Comparison of ENCODE assay signal across 30 cellular contexts in the genomic region with DNA sequence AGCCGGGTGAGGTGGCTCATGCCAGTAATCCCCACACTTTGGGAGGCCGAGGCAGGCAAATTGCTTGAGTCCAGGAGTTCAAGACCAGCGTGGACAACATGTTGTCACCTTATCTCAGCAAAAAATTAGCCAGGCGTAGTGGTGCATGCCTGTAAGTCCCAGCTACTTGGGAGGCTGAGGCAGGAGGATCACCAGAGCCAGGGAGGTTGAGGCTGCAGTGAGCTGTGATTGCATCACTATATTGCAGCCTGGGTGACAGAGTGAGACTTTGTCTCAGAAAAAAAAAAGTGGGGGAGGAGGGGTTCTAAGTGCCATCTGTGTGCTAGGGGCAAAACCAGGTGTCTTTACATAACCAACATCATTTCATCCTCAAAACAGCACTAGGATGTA.
"Had no signal": no experiment of that assay in that cellular context is flagged by ENCODE, and none has a peak within 500 bp of the region (broad histone marks: within the 10 kb centered on the region; RNA-seq: fewer than 3 reads in every experiment).

No MANE protein-coding gene starts in this region.

- H3K27me3 ChIP-seq: adrenal gland, body of pancreas, colonic mucosa, gastrocnemius medialis, right atrium auricular region, suprapubic skin, tibial artery, upper lobe of right lung had no signal

- H3K9me3 ChIP-seq: adrenal gland, body of pancreas, colonic mucosa, gastrocnemius medialis, left ventricle myocardium inferior, right atrium auricular region, suprapubic skin, tibial artery, upper lobe of right lung had no signal

- H3K79me2 ChIP-seq: parathyroid adenoma had no signal

- H3K4me1 Mint-ChIP-seq: activated B cell treated with CpG ODN at 0.5 μM for 24 hours; activated CD4-positive, alpha-beta T cell treated with anti-CD3 and anti-CD28 coated beads for 36 hours; activated CD8-positive, alpha-beta memory T cell treated with anti-CD3 and anti-CD28 coated beads, Interleukin-2, amount 10 ng/mL, durations not matched to agents 7 days and 5 days; activated naive CD4-positive, alpha-beta T cell treated with anti-CD3 and anti-CD28 coated beads, Interleukin-2, amount 50 U/mL, for 24 hours; neural crest cell had no signal

- H3K4me3 Mint-ChIP-seq: activated B cell treated with CpG ODN at 0.5 μM for 24 hours; activated CD4-positive, alpha-beta T cell treated with anti-CD3 and anti-CD28 coated beads for 36 hours; activated CD8-positive, alpha-beta memory T cell treated with anti-CD3 and anti-CD28 coated beads, Interleukin-2, amount 10 ng/mL, durations not matched to agents 7 days and 5 days; activated CD8-positive, alpha-beta T cell treated with anti-CD3 and anti-CD28 coated beads, Interleukin-2, amount 10 ng/mL, durations not matched to agents 7 days and 5 days; activated naive CD4-positive, alpha-beta T cell treated with anti-CD3 and anti-CD28 coated beads, Interleukin-2, amount 50 U/mL, for 24 hours; mesothelial cell of epicardium; naive thymus-derived CD8-positive, alpha-beta T cell; neural crest cell; T-cell; T-helper 2 cell treated with Interferon-gamma antibody and Interleukin-4, amounts not matched to agents 5 μg/mL and 100 μg/mL, for 36 hours had no signal

- H3K36me3 ChIP-seq: colonic mucosa had no signal

- ATAC-seq: activated CD4-positive, alpha-beta T cell treated with anti-CD3 and anti-CD28 coated beads for 36 hours; activated CD8-positive, alpha-beta memory T cell treated with anti-CD3 and anti-CD28 coated beads, Interleukin-2, amount 10 ng/mL, durations not matched to agents 7 days and 5 days; activated CD8-positive, alpha-beta T cell treated with anti-CD3 and anti-CD28 coated beads, Interleukin-2, amount 10 ng/mL, durations not matched to agents 7 days and 5 days; body of pancreas; gastrocnemius medialis; naive thymus-derived CD8-positive, alpha-beta T cell; T-cell; upper lobe of right lung had no signal

- H3K4me3 ChIP-seq: adrenal gland, body of pancreas, colonic mucosa, gastrocnemius medialis, left ventricle myocardium inferior, right atrium auricular region, suprapubic skin, tibial artery, upper lobe of right lung had no signal

- H3K27me3 Mint-ChIP-seq: activated B cell treated with CpG ODN at 0.5 μM for 24 hours; activated CD4-positive, alpha-beta T cell treated with anti-CD3 and anti-CD28 coated beads for 36 hours; activated CD8-positive, alpha-beta memory T cell treated with anti-CD3 and anti-CD28 coated beads, Interleukin-2, amount 10 ng/mL, durations not matched to agents 7 days and 5 days; activated naive CD4-positive, alpha-beta T cell treated with anti-CD3 and anti-CD28 coated beads, Interleukin-2, amount 50 U/mL, for 24 hours; naive thymus-derived CD8-positive, alpha-beta T cell; T-cell had no signal

- H3K27ac Mint-ChIP-seq: activated B cell treated with CpG ODN at 0.5 μM for 24 hours; activated CD8-positive, alpha-beta memory T cell treated with anti-CD3 and anti-CD28 coated beads, Interleukin-2, amount 10 ng/mL, durations not matched to agents 7 days and 5 days; activated CD8-positive, alpha-beta T cell treated with anti-CD3 and anti-CD28 coated beads, Interleukin-2, amount 10 ng/mL, durations not matched to agents 7 days and 5 days; T-helper 2 cell treated with Interferon-gamma antibody and Interleukin-4, amounts not matched to agents 5 μg/mL and 100 μg/mL, for 36 hours had no signal

- H3K9me3 Mint-ChIP-seq: activated B cell treated with CpG ODN at 0.5 μM for 24 hours; activated naive CD4-positive, alpha-beta T cell treated with anti-CD3 and anti-CD28 coated beads, Interleukin-2, amount 50 U/mL, for 24 hours; mesothelial cell of epicardium; naive thymus-derived CD8-positive, alpha-beta T cell; neural crest cell; T-cell; T-helper 2 cell treated with Interferon-gamma antibody and Interleukin-4, amounts not matched to agents 5 μg/mL and 100 μg/mL, for 36 hours had no signal

- DNase-seq: activated B cell treated with CpG ODN at 0.5 μM for 24 hours; activated CD4-positive, alpha-beta T cell treated with anti-CD3 and anti-CD28 coated beads for 36 hours; activated CD8-positive, alpha-beta memory T cell treated with anti-CD3 and anti-CD28 coated beads, Interleukin-2, amount 10 ng/mL, durations not matched to agents 7 days and 5 days; activated CD8-positive, alpha-beta T cell treated with anti-CD3 and anti-CD28 coated beads, Interleukin-2, amount 10 ng/mL, durations not matched to agents 7 days and 5 days; activated gamma-delta T cell treated with Interleukin-2 at 50 U/mL for 16 hours; adrenal gland; body of pancreas; cerebellar nuclear complex; colonic mucosa; effector CD8-positive, alpha-beta T cell; erythroblast; gastrocnemius medialis; glutamatergic neuron; islet precursor cell; left ventricle myocardium inferior; naive thymus-derived CD8-positive, alpha-beta T cell; nucleus accumbens; stimulated activated CD4-positive, alpha-beta T cell treated with anti-CD3 and anti-CD28 coated beads, Interleukin-15, amount 100 ng/mL, for 24 hours; stimulated activated CD4-positive, alpha-beta T cell treated with anti-CD3 and anti-CD28 coated beads, Interleukin-2, amount 100 ng/mL, for 24 hours; stimulated activated naive CD4-positive, alpha-beta T cell; T-cell; tibial artery; upper lobe of right lung had no signal

- H2AFZ ChIP-seq: parathyroid adenoma had no signal

- H3K4me1 ChIP-seq: adrenal gland, body of pancreas, colonic mucosa, gastrocnemius medialis, left ventricle myocardium inferior, parathyroid adenoma, right atrium auricular region, suprapubic skin, tibial artery, upper lobe of right lung had no signal

- H3K27ac ChIP-seq: adrenal gland, body of pancreas, colonic mucosa, gastrocnemius medialis, left ventricle myocardium inferior, parathyroid adenoma, right atrium auricular region, suprapubic skin, tibial artery, upper lobe of right lung had no signal
